Comparison of ENCODE assay signal across 8 cellular contexts in genomic region chr16:56607675-56608042, GRCh38. TPM values are rescaled to one million over a fixed set of nuclear protein-coding genes. Genes with fewer than 3 reads are reported as not detected.
A peak's percentile ranks its signal among the peaks of the same experiment; 100 is the strongest.
DNase-seq lines count a peak whose midpoint lies in the region; ATAC-seq and TF ChIP-seq lines count a peak whose summit lies in the region.

No MANE protein-coding gene starts in this region.

- H2AK5ac ChIP-seq in neuronal stem cell (ENCODE audit: low read depth, low read length) = no peak overlapping the region

- no peak overlapping the region for H3K14ac ChIP-seq in neuronal stem cell (ENCODE audit: low read length)

- no peaks in the 10 kb centered on the region for H3K9me3 ChIP-seq in CD4-positive, CD25-positive, alpha-beta regulatory T cell (ENCODE audit: control insufficient read depth in 2 of 2, low read length in 2 of 2)
- H3K9me3 ChIP-seq in PC-3 (ENCODE audit: low read length) = no peaks in the 10 kb centered on the region
- no peaks in the 10 kb centered on the region for H3K9me3 ChIP-seq in endodermal cell (ENCODE audit: control insufficient read depth, low read length)
- no peaks in the 10 kb centered on the region for H3K9me3 ChIP-seq in neuronal stem cell (replicated peaks in 1 of 2; ENCODE audit: control insufficient read depth in 2 of 2, insufficient read depth in 1 of 2, low read depth in 1 of 2, low read length in 2 of 2)

- no peak overlapping the region for H2BK12ac ChIP-seq in neuronal stem cell (ENCODE audit: low read length)

- H3K79me1 ChIP-seq in neuronal stem cell (ENCODE audit: low read depth, low read length) = no peaks in the 10 kb centered on the region

- no peak overlapping the region for H3K4ac ChIP-seq in neuronal stem cell (ENCODE audit: low read length)

- POLR2A ChIA-PET in PC-3 (lab: Charles Lee; ENCODE audit: unreplicated experiment) = interaction anchor here (1.0 kb wide), 1 partner anchor 72 kb away, joined by 3 read pairs; no protein-coding TSS in a partner anchor

- H3K4me3 Mint-ChIP-seq in CD4-positive, CD25-positive, alpha-beta regulatory T cell = peak overlapping the region; percentile 77 to 92 (median 80)
- H3K4me3 Mint-ChIP-seq in endodermal cell = peak overlapping the region; percentile 61

- H3K79me2 ChIP-seq in PC-3 (ENCODE audit: low read length) = peaks cover 16% of the 10 kb centered on the region

- H3K9me2 ChIP-seq in PC-3 (replicated peaks; ENCODE audit: low read length) = no peaks in the 10 kb centered on the region

- H3K18ac ChIP-seq in neuronal stem cell (ENCODE audit: low read length) = no peak overlapping the region

- H3K27ac Mint-ChIP-seq in CD4-positive, CD25-positive, alpha-beta regulatory T cell = peak overlapping the region; percentile 83 to 92 (median 91)
- no peak overlapping the region for H3K27ac Mint-ChIP-seq in endodermal cell

- H2AFZ ChIP-seq in PC-3 (ENCODE audit: low read length) (no peak overlapping the region), neuronal stem cell (ENCODE audit: low read length) (peak overlapping the region; percentile 81)

- H3K36me3 Mint-ChIP-seq in CD4-positive, CD25-positive, alpha-beta regulatory T cell = no peaks in the 10 kb centered on the region
- H3K36me3 Mint-ChIP-seq in endodermal cell (ENCODE audit: low read depth) = no peaks in the 10 kb centered on the region

- H2BK5ac ChIP-seq in neuronal stem cell (ENCODE audit: low read length) = no peak overlapping the region

- peak overlapping the region; percentile 69 for H3K4me3 ChIP-seq in CD4-positive, CD25-positive, alpha-beta regulatory T cell (ENCODE audit: low read depth, low read length)
- H3K4me3 ChIP-seq in PC-3 (ENCODE audit: low read length) (peak overlapping the region; percentile 90), endodermal cell (ENCODE audit: low read length) (no peak overlapping the region), neuronal stem cell (ENCODE audit: low read length in 2 of 2) (no peak overlapping the region)

- H3K27me3 Mint-ChIP-seq in CD4-positive, CD25-positive, alpha-beta regulatory T cell = no peaks in the 10 kb centered on the region
- peaks cover 65% of the 10 kb centered on the region for H3K27me3 Mint-ChIP-seq in endodermal cell (ENCODE audit: insufficient read depth)

- 80% methylated on average over 2 of the region's 2 CpGs; no CpG with 5 or more reads in 1 of the 2 experiments for WGBS in endodermal cell (ENCODE audit: insufficient coverage in 1 of 2, insufficient read length in 1 of 2), 2 experiments
- no CpG with 5 or more reads among the region's 2 CpGs for WGBS in neuronal stem cell (ENCODE audit: extremely low coverage in 2 of 2, insufficient read length in 2 of 2, insufficient replicate concordance in 1 of 2), 2 donors

- peaks cover 14% of the 10 kb centered on the region for H3F3A ChIP-seq in PC-3 (ENCODE audit: low read length, unreplicated experiment)

- H3K27ac ChIP-seq in CD4-positive, CD25-positive, alpha-beta regulatory T cell (ENCODE audit: insufficient read depth, low read length, poor library complexity, severe bottlenecking) = peak overlapping the region; percentile 88
- H3K27ac ChIP-seq in PC-3 (ENCODE audit: low read length) (peak overlapping the region; percentile 82), endodermal cell (ENCODE audit: low read depth, low read length) (no peak overlapping the region), neuronal stem cell (replicated peaks; ENCODE audit: low read length) (no peak overlapping the region)

- H3K36me3 ChIP-seq in CD4-positive, CD25-positive, alpha-beta regulatory T cell (ENCODE audit: control insufficient read depth, insufficient read depth, low read length) = no peaks in the 10 kb centered on the region
- H3K36me3 ChIP-seq in PC-3 (ENCODE audit: low read depth, low read length) (no peaks in the 10 kb centered on the region), endodermal cell (ENCODE audit: control insufficient read depth, insufficient read depth, low read length) (no peaks in the 10 kb centered on the region), neuronal stem cell (replicated peaks in 1 of 2; ENCODE audit: control insufficient read depth in 2 of 2, insufficient read depth in 2 of 2, low read length in 2 of 2) (no peaks in the 10 kb centered on the region)

- H4K20me1 ChIP-seq in PC-3 (ENCODE audit: low read length) = no peaks in the 10 kb centered on the region

- H3K27me3 ChIP-seq in CD4-positive, CD25-positive, alpha-beta regulatory T cell (ENCODE audit: control insufficient read depth, insufficient read depth, low read length) = no peaks in the 10 kb centered on the region
- no peaks in the 10 kb centered on the region for H3K27me3 ChIP-seq in PC-3 (ENCODE audit: low read length)
- H3K27me3 ChIP-seq in endodermal cell (ENCODE audit: control insufficient read depth, insufficient read depth, low read length, poor library complexity, severe bottlenecking) = peaks cover 52% of the 10 kb centered on the region
- peaks cover 6 to 39% (median 23%) of the 10 kb centered on the region in 3 experiments for H3K27me3 ChIP-seq in neuronal stem cell (ENCODE audit: control insufficient read depth in 3 of 3, insufficient read depth in 3 of 3, low read depth in 1 of 3, low read length in 3 of 3)

- H4K91ac ChIP-seq in neuronal stem cell (ENCODE audit: low read depth, low read length, poor library complexity) = no peak overlapping the region

- intact Hi-C loops in PC-3 (cut with micrococcal nuclease) = loop anchor here (2.0 to 10.0 kb wide), 4 partner anchors 19 to 180 kb away; partner anchors contain the start of genes MT1B, MT1F and MT1X

- no peak for DNase-seq in CD4-positive, CD25-positive, alpha-beta regulatory T cell
- DNase-seq in PC-3 (no peak), endodermal cell (no peak), neuronal stem cell (ENCODE audit: low spot score) (no peak), OCI-M1 (lab: John Stamatoyannopoulos, UW) (no peak), NCI-H446 (lab: John Stamatoyannopoulos, UW) (no peak), GDM1 (lab: John Stamatoyannopoulos, UW) (no peak), AML-193 (lab: John Stamatoyannopoulos, UW) (no peak)

- H3K9me3 Mint-ChIP-seq in CD4-positive, CD25-positive, alpha-beta regulatory T cell = no peaks in the 10 kb centered on the region
- no peaks in the 10 kb centered on the region for H3K9me3 Mint-ChIP-seq in endodermal cell

- H3K9ac ChIP-seq in PC-3 (ENCODE audit: low read length) (peak overlapping the region; percentile 23), endodermal cell (ENCODE audit: extremely low read depth, low read length, poor library complexity, severe bottlenecking) (no peak overlapping the region), neuronal stem cell (ENCODE audit: low read depth, low read length, poor library complexity) (no peak overlapping the region)

- H3K23ac ChIP-seq in neuronal stem cell (ENCODE audit: low read depth, low read length, poor library complexity) = no peak overlapping the region

- H3K4me1 Mint-ChIP-seq in CD4-positive, CD25-positive, alpha-beta regulatory T cell = peaks cover 14 to 44% (median 38%) of the 10 kb centered on the region in 4 donors
- H3K4me1 Mint-ChIP-seq in endodermal cell = peaks cover 18% of the 10 kb centered on the region

- H4K8ac ChIP-seq in neuronal stem cell (ENCODE audit: low read depth, low read length) = no peak overlapping the region

- no peak for ATAC-seq in CD4-positive, CD25-positive, alpha-beta regulatory T cell (ENCODE audit: low read depth in 2 of 2)
- ATAC-seq in PC-3 = no peak

- H3K4me1 ChIP-seq in CD4-positive, CD25-positive, alpha-beta regulatory T cell (ENCODE audit: control insufficient read depth, insufficient read depth, low read length, poor library complexity, severe bottlenecking) = peaks cover 41% of the 10 kb centered on the region
- H3K4me1 ChIP-seq in PC-3 (ENCODE audit: insufficient read depth, low read length) (peaks cover 65% of the 10 kb centered on the region), endodermal cell (ENCODE audit: control insufficient read depth, insufficient read depth, low read length) (no peaks in the 10 kb centered on the region), neuronal stem cell (ENCODE audit: control insufficient read depth in 2 of 2, insufficient read depth in 1 of 2, low read depth in 1 of 2, low read length in 2 of 2) (peaks cover 16 to 22% of the 10 kb centered on the region in 2 donors)

- no peak overlapping the region for H2BK15ac ChIP-seq in neuronal stem cell (ENCODE audit: low read length)

- TF ChIP-seq CTCF in PC-3 (conservative IDR thresholded peaks at IDR 0.05; ENCODE audit: low read depth, low read length) = no peak
- no peak for TF ChIP-seq CTCF in endodermal cell (conservative IDR thresholded peaks at IDR 0.05)

- no peak overlapping the region for H2BK120ac ChIP-seq in neuronal stem cell (ENCODE audit: low read depth, low read length)

- TSS peak; percentile 85 for BruUV-seq in PC-3 (replicated peaks; lab: Mats Ljungman, UMichigan)

- CTCF ChIA-PET in PC-3 (lab: Charles Lee) = no interaction called here

- H3K4me2 ChIP-seq in PC-3 (ENCODE audit: low read length) (peak overlapping the region; percentile 93), neuronal stem cell (ENCODE audit: insufficient read depth, low read length, poor library complexity, severe bottlenecking) (no peak overlapping the region)

RNA-seq across cellular contexts. Expression of gene MT2A, which starts 0.7 kb away (rescaled TPM):
- 110 TPM for total RNA-seq in CD4-positive, CD25-positive, alpha-beta regulatory T cell
- 100 to 1,000 TPM; 103 to 444 (median 261) TPM for polyA plus RNA-seq in CD4-positive, CD25-positive, alpha-beta regulatory T cell
- 683 and 758 TPM in 2 replicates for total RNA-seq in PC-3 (2014; rRNA removed)
- total RNA-seq in endodermal cell = 1 to 10 TPM in 1 of 2 donors, not detected in 1; 6.8 TPM
- 13.3 TPM for polyA plus RNA-seq in endodermal cell (2013, experiment 1 of 2)
- 14.2 TPM for polyA plus RNA-seq in endodermal cell (2013, experiment 2 of 2)
- 3.5 TPM for polyA plus RNA-seq in neuronal stem cell (2013, experiment 1 of 2)
- polyA plus RNA-seq in neuronal stem cell (2013, experiment 2 of 2) = 3.5 TPM

RNA-seq across cellular contexts. Expression of gene MT1E, which starts 17.9 kb away (rescaled TPM):
- 10.4 TPM for total RNA-seq in CD4-positive, CD25-positive, alpha-beta regulatory T cell
- polyA plus RNA-seq in CD4-positive, CD25-positive, alpha-beta regulatory T cell = 10 to 100 TPM in 3 of 4 donors, 1 to 10 TPM in 1; 5.6 to 86.9 (median 24.7) TPM
- not detected in 2 replicates for total RNA-seq in PC-3 (2014; rRNA removed)
- 1 to 10 TPM in 1 of 2 donors, not detected in 1; 5.5 TPM for total RNA-seq in endodermal cell
- polyA plus RNA-seq in endodermal cell (2013, experiment 1 of 2) = 1.8 TPM
- not detected for polyA plus RNA-seq in endodermal cell (2013, experiment 2 of 2)
- 0.35 TPM for polyA plus RNA-seq in neuronal stem cell (2013, experiment 1 of 2)
- 0.28 TPM for polyA plus RNA-seq in neuronal stem cell (2013, experiment 2 of 2)

RNA-seq across cellular contexts. Expression of gene MT3, which starts 18.3 kb away (rescaled TPM):
- total RNA-seq in CD4-positive, CD25-positive, alpha-beta regulatory T cell = not detected
- 1 to 10 TPM in 1 of 4 donors, not detected in 3; 1.2 TPM for polyA plus RNA-seq in CD4-positive, CD25-positive, alpha-beta regulatory T cell
- not detected in 2 replicates for total RNA-seq in PC-3 (2014; rRNA removed)
- total RNA-seq in endodermal cell = not detected
- polyA plus RNA-seq in endodermal cell (2013, experiment 1 of 2) = 2.2 TPM
- polyA plus RNA-seq in endodermal cell (2013, experiment 2 of 2) = 2.6 TPM
- polyA plus RNA-seq in neuronal stem cell (2013, experiment 1 of 2) = not detected
- not detected for polyA plus RNA-seq in neuronal stem cell (2013, experiment 2 of 2)

RNA-seq across cellular contexts. Expression of gene MT1M, which starts 24.8 kb away (rescaled TPM):
- not detected for total RNA-seq in CD4-positive, CD25-positive, alpha-beta regulatory T cell
- polyA plus RNA-seq in CD4-positive, CD25-positive, alpha-beta regulatory T cell = not detected
- 1.3 and 1.5 TPM in 2 replicates for total RNA-seq in PC-3 (2014; rRNA removed)
- total RNA-seq in endodermal cell = not detected
- 0.78 TPM for polyA plus RNA-seq in endodermal cell (2013, experiment 1 of 2)
- polyA plus RNA-seq in endodermal cell (2013, experiment 2 of 2) = not detected
- polyA plus RNA-seq in neuronal stem cell (2013, experiment 1 of 2) = not detected
- polyA plus RNA-seq in neuronal stem cell (2013, experiment 2 of 2) = not detected

RNA-seq across cellular contexts. Expression of gene MT1A, which starts 30.8 kb away (rescaled TPM):
- not detected for total RNA-seq in CD4-positive, CD25-positive, alpha-beta regulatory T cell
- not detected for polyA plus RNA-seq in CD4-positive, CD25-positive, alpha-beta regulatory T cell
- not detected in 2 replicates for total RNA-seq in PC-3 (2014; rRNA removed)
- total RNA-seq in endodermal cell = not detected
- polyA plus RNA-seq in endodermal cell (2013, experiment 1 of 2) = not detected
- not detected for polyA plus RNA-seq in endodermal cell (2013, experiment 2 of 2)
- polyA plus RNA-seq in neuronal stem cell (2013, experiment 1 of 2) = not detected
- not detected for polyA plus RNA-seq in neuronal stem cell (2013, experiment 2 of 2)

Comparison
In these comparisons a context has a peak if more than half of its experiments do, and no peak if none do; other contexts are left out.
1. H3K27ac ChIP-seq: peak in CD4-positive, CD25-positive, alpha-beta regulatory T cell (single experiment) and PC-3 (single experiment); none in endodermal cell (single experiment) and neuronal stem cell (single experiment).
2. H3K4me3 ChIP-seq: peak in CD4-positive, CD25-positive, alpha-beta regulatory T cell (single experiment) and PC-3 (single experiment); none in endodermal cell (single experiment) and neuronal stem cell (0 of 2).
3. RNA of gene MT2A, which starts 0.7 kb away (total RNA-seq): 683 to 758 TPM in PC-3 and 110 TPM in CD4-positive, CD25-positive, alpha-beta regulatory T cell (single experiment); 6.8 TPM in endodermal cell; every median in the first group is over 10 times any median in the second.